Comparison of ENCODE assay signal across 22 cellular contexts in the genomic region with DNA sequence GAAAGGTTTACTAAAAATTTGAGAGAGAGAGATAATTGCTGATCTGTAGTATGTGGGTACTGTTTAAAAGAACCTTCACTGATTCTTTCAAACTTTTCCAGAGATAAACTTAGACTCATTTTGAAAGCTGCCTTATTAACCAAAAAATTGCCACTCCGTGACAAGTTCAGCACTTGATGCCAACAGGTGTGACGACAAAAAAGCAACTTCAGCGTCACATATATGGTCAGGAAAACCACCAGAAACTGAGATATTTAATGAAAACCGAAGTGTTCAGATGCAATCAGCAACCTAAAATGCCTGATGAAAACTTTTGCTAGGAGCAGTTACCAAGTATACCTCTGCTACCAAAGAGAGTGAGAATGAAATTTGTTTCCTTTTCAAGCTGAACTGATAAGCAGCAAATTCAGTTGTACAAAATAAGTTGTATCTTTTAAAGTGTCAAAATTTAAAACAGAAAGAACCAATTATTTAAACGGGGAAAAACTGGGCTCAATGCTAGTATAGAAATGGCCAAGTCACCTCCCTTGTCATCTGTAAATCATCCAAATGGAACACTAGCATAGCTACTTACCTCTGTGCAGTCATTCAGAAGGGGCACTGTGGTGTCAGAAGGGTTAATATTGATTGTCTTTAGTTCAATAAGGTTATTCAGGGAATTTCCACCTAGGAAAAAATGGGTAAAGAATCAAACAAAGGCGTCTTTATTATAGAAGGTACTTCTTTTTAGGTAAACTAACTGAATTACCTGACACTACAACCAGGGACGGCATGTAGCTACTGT.
A peak's percentile ranks its signal among the peaks of the same experiment; 100 is the strongest.
DNase-seq lines count a peak whose midpoint lies in the region; ATAC-seq, FAIRE-seq and TF ChIP-seq lines count a peak whose summit lies in the region.
"Had no signal": no experiment of that assay in that cellular context is flagged by ENCODE, and none has a peak within 500 bp of the region (broad histone marks: within the 10 kb centered on the region; RNA-seq: fewer than 3 reads in every experiment).

No MANE protein-coding gene starts in this region.

- TF ChIP-seq CTCF in HepG2 (CRISPR knock-in tag; IDR thresholded peaks at IDR 0.05) (no peak), right lobe of liver (IDR thresholded peaks at IDR 0.05) (no peak), KMS-11 (conservative IDR thresholded peaks at IDR 0.05; ENCODE audit: low read depth, low read length) (no peak), osteoblast (IDR thresholded peaks at IDR 0.05; ENCODE audit: extremely low read depth, low read depth, low read length) (no peak), glutamatergic neuron (IDR thresholded peaks at IDR 0.05; ENCODE audit: partially characterized antibody, unreplicated experiment) (no peak)

- H3K36me3 ChIP-seq in HepG2 (replicated peaks in 1 of 2; ENCODE audit: control insufficient read depth in 1 of 2, insufficient read depth in 2 of 2, low read length in 2 of 2) (peaks cover 4 to 49% of the 10 kb centered on the region in 2 experiments; a peak in 4 of 5 replicates), right lobe of liver (peaks cover 2 to 56% (median 10%) of the 10 kb centered on the region in 4 donors), KMS-11 (ENCODE audit: insufficient read depth) (no peaks in the 10 kb centered on the region), osteoblast (ENCODE audit: insufficient read depth, low read length) (peaks cover 26% of the 10 kb centered on the region)

- TF ChIP-seq EP300 in HepG2 (IDR thresholded peaks at IDR 0.05; ENCODE audit: low read depth in 2 of 2, low read length in 2 of 2) (no peak), HepG2 (CRISPR knock-in tag; IDR thresholded peaks at IDR 0.05; ENCODE audit: borderline replicate concordance) (no peak)

- no peak overlapping the region for H3K4me2 ChIP-seq in HepG2 (ENCODE audit: low read depth, low read length)
- peak overlapping the region; percentile 21; the same call in 1 of the 2 replicates for H3K4me2 ChIP-seq in KMS-11
- H3K4me2 ChIP-seq in osteoblast (ENCODE audit: insufficient read depth, low read length) = no peak overlapping the region
- H3K4me2 ChIP-seq: BLaER1 treated with 17β-estradiol and CSF1 and Interleukin-3, amounts not matched to agents 10 nM and 100 nM had no signal

- POLR2A ChIA-PET in HepG2 (lab: Yijun Ruan, JAX) = no interaction called here

- peaks cover 11% of the 10 kb centered on the region for H3K4me1 Mint-ChIP-seq in glutamatergic neuron (ENCODE audit: low read depth, unreplicated experiment)
- H3K4me1 Mint-ChIP-seq: B cell had no signal

- no peak overlapping the region for H3K4me3 Mint-ChIP-seq in glutamatergic neuron (ENCODE audit: unreplicated experiment)
- H3K4me3 Mint-ChIP-seq: B cell; CD4-positive, alpha-beta T cell; CD8-positive, alpha-beta T cell had no signal

- intact Hi-C loops in HepG2 (cut with micrococcal nuclease; ENCODE audit: unreplicated experiment) (no loop called here), right lobe of liver (cut with DNase I) (no loop called here)

- H3K9me3 Mint-ChIP-seq in glutamatergic neuron (ENCODE audit: unreplicated experiment) = peaks cover 6% of the 10 kb centered on the region
- H3K9me3 Mint-ChIP-seq: CD4-positive, alpha-beta T cell; CD8-positive, alpha-beta T cell had no signal

- BruUV-seq in HepG2 (replicated peaks; lab: Mats Ljungman, UMichigan) = no TSS peak

- H3K27ac Mint-ChIP-seq in glutamatergic neuron (ENCODE audit: unreplicated experiment) = no peak overlapping the region
- H3K27ac Mint-ChIP-seq: B cell; CD4-positive, alpha-beta T cell; CD8-positive, alpha-beta T cell had no signal

- no peak for FAIRE-seq in HepG2 (lab: Jason Lieb, UNC)
- FAIRE-seq: D721Med, GM12892, GM18507 had no signal

- no peak for TF ChIP-seq RAD21 in HepG2 (CRISPR knock-in tag; IDR thresholded peaks at IDR 0.05)

- H4K20me1 ChIP-seq in HepG2 (ENCODE audit: insufficient read depth, low read length) (no peaks in the 10 kb centered on the region), KMS-11 (ENCODE audit: insufficient read depth) (no peaks in the 10 kb centered on the region), osteoblast (ENCODE audit: insufficient read depth, low read length) (no peaks in the 10 kb centered on the region)
- H4K20me1 ChIP-seq: BLaER1 treated with 17β-estradiol and CSF1 and Interleukin-3, amounts not matched to agents 10 nM and 100 nM had no signal

- H3K79me2 ChIP-seq in HepG2 (ENCODE audit: insufficient read depth, low read length) (no peaks in the 10 kb centered on the region), KMS-11 (ENCODE audit: insufficient read depth, low read depth) (no peaks in the 10 kb centered on the region), osteoblast (ENCODE audit: insufficient read depth, low read length) (no peaks in the 10 kb centered on the region)

- in situ Hi-C loops in HepG2 (cut with HindIII; ENCODE audit: extremely low pct_ligation_motif_present, low pct_unique_long_range_greater_than_20kb) = no loop called here

- no peaks in the 10 kb centered on the region for H3K9me3 ChIP-seq in HepG2 (ENCODE audit: low read length)
- H3K9me3 ChIP-seq in right lobe of liver = no peaks in the 10 kb centered on the region
- no peaks in the 10 kb centered on the region for H3K9me3 ChIP-seq in osteoblast (ENCODE audit: low read depth, low read length)
- H3K9me3 ChIP-seq: Caco-2 had no signal

- CTCF ChIA-PET in HepG2 (lab: Yijun Ruan, JAX; ENCODE audit: low intra/inter-chr PET ratio, low total read pairs) = no interaction called here

- WGBS in HepG2 (ENCODE audit: low lambda C conversion rate) = 94% methylated on average over 7 of the region's 7 CpGs
- 87% methylated on average over 7 of the region's 7 CpGs for WGBS in right lobe of liver (ENCODE audit: insufficient coverage, low coverage, low lambda C conversion rate, missing lambda C conversion rate)

- no peaks in the 10 kb centered on the region for H3K27me3 ChIP-seq in HepG2 (ENCODE audit: control insufficient read depth in 1 of 2, insufficient read depth in 2 of 2, low read length in 2 of 2)
- no peaks in the 10 kb centered on the region for H3K27me3 ChIP-seq in right lobe of liver
- H3K27me3 ChIP-seq in KMS-11 (ENCODE audit: insufficient read depth, low read depth) = no peaks in the 10 kb centered on the region
- no peaks in the 10 kb centered on the region for H3K27me3 ChIP-seq in osteoblast (ENCODE audit: insufficient read depth, low read length)
- H3K27me3 ChIP-seq: BLaER1 treated with 17β-estradiol and CSF1 and Interleukin-3, amounts not matched to agents 10 nM and 100 nM had no signal

- H3K4me1 ChIP-seq in HepG2 (ENCODE audit: insufficient read depth, low read length) (no peaks in the 10 kb centered on the region), right lobe of liver (no peaks in the 10 kb centered on the region), KMS-11 (ENCODE audit: low read depth, poor library complexity, severe bottlenecking) (peaks cover 15% of the 10 kb centered on the region), osteoblast (ENCODE audit: insufficient read depth, low read length) (peaks cover 7% of the 10 kb centered on the region)
- H3K4me1 ChIP-seq: Caco-2 had no signal

- ATAC-seq in HepG2 (no peak), right lobe of liver (no peak), HG03095 (IDR thresholded peaks at IDR 0.05; ENCODE audit: unreplicated experiment) (no peak)
- ATAC-seq: CD8-positive, alpha-beta T cell had no signal

- H2AFZ ChIP-seq in HepG2 (ENCODE audit: low read length) (no peak overlapping the region), KMS-11 (ENCODE audit: low read depth) (no peak overlapping the region), osteoblast (ENCODE audit: low read length) (no peak overlapping the region)

- no peak for DNase-seq in HepG2 (ENCODE audit: low spot score)
- DNase-seq in right lobe of liver = no peak
- DNase-seq in osteoblast (ENCODE audit: insufficient read length, low spot score, missing footprints) = no peak
- no peak for DNase-seq in glutamatergic neuron
- DNase-seq in NCI-H1436 (lab: John Stamatoyannopoulos, UW) = no peak
- DNase-seq: 8988T; ACHN; AML-193; Caco-2; Calu3; CD4-positive, alpha-beta T cell; CD8-positive, alpha-beta T cell; DMS79 treated with DMSO at 0.1 percent for 48 hours; GF-D8 had no signal

- H3K36me3 Mint-ChIP-seq in glutamatergic neuron (ENCODE audit: unreplicated experiment) = no peaks in the 10 kb centered on the region

- no peak for TF ChIP-seq POLR2A in HepG2 (IDR thresholded peaks at IDR 0.05; ENCODE audit: insufficient read depth in 1 of 2, low read depth in 2 of 2, low read length in 2 of 2)
- TF ChIP-seq POLR2A in right lobe of liver (IDR thresholded peaks at IDR 0.05) = no peak

- H3K27me3 Mint-ChIP-seq in glutamatergic neuron (ENCODE audit: unreplicated experiment) = peaks cover 2% of the 10 kb centered on the region
- H3K27me3 Mint-ChIP-seq: B cell; CD4-positive, alpha-beta T cell had no signal

- H3K4me3 ChIP-seq in HepG2 (replicated peaks in 1 of 3; ENCODE audit: insufficient read depth in 1 of 3, low read depth in 2 of 3, low read length in 3 of 3) (no peak overlapping the region), right lobe of liver (no peak overlapping the region), KMS-11 (IDR thresholded peaks at IDR 0.05; ENCODE audit: insufficient read depth, low read depth, low read length) (no peak overlapping the region), osteoblast (ENCODE audit: insufficient read depth, low read length) (no peak overlapping the region)
- H3K4me3 ChIP-seq: BLaER1 treated with 17β-estradiol and CSF1 and Interleukin-3, amounts not matched to agents 10 nM and 100 nM had no signal

- H3K27ac ChIP-seq in HepG2 (ENCODE audit: extremely low read length, insufficient read depth, low read length) (no peak overlapping the region), right lobe of liver (no peak overlapping the region), KMS-11 (peak overlapping the region; percentile 33; the same call in 1 of the 2 replicates), osteoblast (ENCODE audit: low read depth, low read length) (peak overlapping the region; percentile 31)
- H3K27ac ChIP-seq: BLaER1 treated with 17β-estradiol and CSF1 and Interleukin-3, amounts not matched to agents 10 nM and 100 nM; C4-2B had no signal

- H3K9ac ChIP-seq in HepG2 (ENCODE audit: insufficient read depth, low read depth, low read length) = no peak overlapping the region
- H3K9ac ChIP-seq in KMS-11 = no peak overlapping the region
- H3K9ac ChIP-seq: BLaER1 treated with 17β-estradiol and CSF1 and Interleukin-3, amounts not matched to agents 10 nM and 100 nM had no signal

TF ChIP-seq in HepG2, 621 proteins besides CTCF, POLR2A, EP300 and RAD21 (continues in another document):
- TF ChIP-seq ZNF652 (CRISPR knock-in tag; IDR thresholded peaks at IDR 0.05; ENCODE audit: borderline replicate concordance, low read depth) = peak; percentile 77

Comparison
In these comparisons a context has a peak if more than half of its experiments do, and no peak if none do; other contexts are left out.
1. H3K27ac ChIP-seq: peak in KMS-11 (single experiment) and osteoblast (single experiment); none in HepG2 (single experiment) and right lobe of liver (0 of 3).